Comparison of ENCODE assay signal across 25 cellular contexts in genomic region chr12:132009336-132009859, GRCh38.
"Had no signal": no experiment of that assay in that cellular context is flagged by ENCODE, and none has a peak within 500 bp of the region (broad histone marks: within the 10 kb centered on the region; RNA-seq: fewer than 3 reads in every experiment).

No MANE protein-coding gene starts in this region.

- H3K36me3 ChIP-seq: uterus had no signal

- H3K4me1 Mint-ChIP-seq: endodermal cell; natural killer cell; stimulated activated naive CD8-positive, alpha-beta T cell treated with anti-CD3 and anti-CD28 coated beads, Interleukin-15, amount 100 ng/mL, for 72 hours had no signal

- H3K27ac Mint-ChIP-seq: dendritic cell treated with granulocyte-macrophage colony-stimulating factor and Interleukin-4, amounts not matched to agents 40 ng/mL and 50 ng/mL, for 4 days; endodermal cell; memory B cell; natural killer cell; progenitor cell of endocrine pancreas had no signal

- H2AFZ ChIP-seq: parathyroid adenoma had no signal

- ATAC-seq: esophagus mucosa; gastrocnemius medialis; natural killer cell; sciatic nerve; stimulated activated naive CD8-positive, alpha-beta T cell treated with anti-CD3 and anti-CD28 coated beads, Interleukin-15, amount 100 ng/mL, for 72 hours; upper lobe of right lung had no signal

- H3K9me3 ChIP-seq: gastrocnemius medialis, suprapubic skin, transverse colon, upper lobe of right lung, uterus had no signal

- H3K27me3 Mint-ChIP-seq: dendritic cell treated with granulocyte-macrophage colony-stimulating factor and Interleukin-4, amounts not matched to agents 40 ng/mL and 50 ng/mL, for 4 days; memory B cell; progenitor cell of endocrine pancreas; stimulated activated naive CD8-positive, alpha-beta T cell treated with anti-CD3 and anti-CD28 coated beads, Interleukin-15, amount 100 ng/mL, for 72 hours had no signal

- H3K27ac ChIP-seq: epithelial cell of prostate, gastrocnemius medialis, parathyroid adenoma, suprapubic skin, transverse colon, upper lobe of right lung, uterus had no signal

- H3K4me3 Mint-ChIP-seq: dendritic cell treated with granulocyte-macrophage colony-stimulating factor and Interleukin-4, amounts not matched to agents 40 ng/mL and 50 ng/mL, for 4 days; endodermal cell; memory B cell; natural killer cell; neural crest cell; stimulated activated naive CD8-positive, alpha-beta T cell treated with anti-CD3 and anti-CD28 coated beads, Interleukin-15, amount 100 ng/mL, for 72 hours had no signal

- H3K9me3 Mint-ChIP-seq: dendritic cell treated with granulocyte-macrophage colony-stimulating factor and Interleukin-4, amounts not matched to agents 40 ng/mL and 50 ng/mL, for 4 days; endodermal cell; memory B cell; natural killer cell; neural crest cell; stimulated activated naive CD8-positive, alpha-beta T cell treated with anti-CD3 and anti-CD28 coated beads, Interleukin-15, amount 100 ng/mL, for 72 hours had no signal

- H3K4me1 ChIP-seq: gastrocnemius medialis, parathyroid adenoma, suprapubic skin, transverse colon, upper lobe of right lung, uterus had no signal

- H3K4me2 ChIP-seq: smooth muscle cell had no signal

- H3K9ac ChIP-seq: parathyroid adenoma had no signal

- H3K27me3 ChIP-seq: gastrocnemius medialis, suprapubic skin, transverse colon, upper lobe of right lung, uterus had no signal

- DNase-seq: effector CD8-positive, alpha-beta T cell; endodermal cell; foreskin fibroblast; gastrocnemius medialis; natural killer cell; stimulated activated CD4-positive, alpha-beta T cell treated with anti-CD3 and anti-CD28 coated beads, Interleukin-12 subunit alpha, Interleukin-12 subunit beta, amount 100 ng/mL, for 4 hours; stimulated activated CD4-positive, alpha-beta T cell treated with anti-CD3 and anti-CD28 coated beads, Interleukin-1b, Interleukin-23, amount 100 ng/mL, for 48 hours; stimulated activated CD4-positive, alpha-beta T cell treated with anti-CD3 and anti-CD28 coated beads, Interleukin-4, amount 100 ng/mL, for 1 hour; stimulated activated CD8-positive, alpha-beta memory T cell treated with anti-CD3 and anti-CD28 coated beads, Interleukin-4, amount 100 ng/mL, for 48 hours; stimulated activated naive CD4-positive, alpha-beta T cell; stimulated activated naive CD8-positive, alpha-beta T cell treated with anti-CD3 and anti-CD28 coated beads, Interleukin-15, amount 100 ng/mL, for 72 hours; transverse colon; upper lobe of right lung; uterus had no signal

- H3K4me3 ChIP-seq: gastrocnemius medialis, lung, smooth muscle cell, suprapubic skin, transverse colon, upper lobe of right lung, uterus had no signal
